Comparison of ENCODE assay signal across 9 cellular contexts in the genomic region with DNA sequence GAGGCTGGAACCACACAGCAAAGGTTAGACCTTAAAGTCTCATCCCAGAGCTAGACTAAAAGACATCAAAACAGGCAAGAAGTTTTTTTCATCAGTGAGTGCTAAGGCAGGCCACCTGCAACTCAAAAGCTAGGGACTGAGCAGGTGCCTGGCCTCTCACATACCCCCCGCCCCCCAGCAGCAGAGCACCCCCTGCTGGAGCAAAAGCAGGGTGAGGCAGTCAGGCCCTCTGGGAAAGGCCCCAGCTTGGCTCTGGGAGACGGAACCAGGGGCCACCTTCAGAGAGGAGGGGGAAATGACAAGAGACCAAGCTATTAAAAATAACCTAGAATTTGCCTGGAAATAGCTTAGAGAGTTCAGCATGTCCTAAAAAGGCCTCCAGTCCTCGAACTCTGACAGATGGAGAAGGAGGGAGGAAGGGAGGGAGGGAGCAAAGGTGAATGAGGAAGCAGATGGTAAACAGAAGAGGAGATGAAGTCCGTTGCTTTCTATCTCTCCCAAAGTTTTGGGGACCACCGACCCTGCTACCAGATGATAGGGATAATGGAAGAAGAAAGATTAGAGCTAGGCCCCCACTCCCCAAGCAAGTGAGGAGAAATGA. TPM values are rescaled to one million over a fixed set of nuclear protein-coding genes. Genes with fewer than 3 reads are reported as not detected.
A peak's percentile ranks its signal among the peaks of the same experiment; 100 is the strongest.
DNase-seq lines count a peak whose midpoint lies in the region; TF ChIP-seq lines count a peak whose summit lies in the region.
"Had no signal": no experiment of that assay in that cellular context is flagged by ENCODE, and none has a peak within 500 bp of the region (broad histone marks: within the 10 kb centered on the region; RNA-seq: fewer than 3 reads in every experiment).

No MANE protein-coding gene starts in this region.

- TF ChIP-seq POLR2A in tibial nerve (IDR thresholded peaks at IDR 0.05), result no peak

- CTCF ChIA-PET in activated CD4-positive, alpha-beta memory T cell treated with anti-CD3 and anti-CD28 coated beads for 36 hours (lab: Charles Lee), result interaction anchor here (0.8 to 2.9 kb wide), 5 partner anchors 9 to 49 kb away, joined by 3 to 11 read pairs (median 6); a partner anchor contains a TSS
- CTCF ChIA-PET in activated CD4-positive, alpha-beta memory T cell treated with anti-CD3 and anti-CD28 coated beads, Interleukin-2, amount 10 ng/mL, durations not matched to agents 7 days and 5 days (lab: Charles Lee), result interaction anchor here (0.9 to 1.7 kb wide), 4 partner anchors 10 to 50 kb away, joined by 3 to 7 read pairs (median 4); partner anchors contain the start of gene BLOC1S1

- no peak overlapping the region for H3K27ac Mint-ChIP-seq in activated CD4-positive, alpha-beta memory T cell treated with anti-CD3 and anti-CD28 coated beads for 36 hours
- H3K27ac Mint-ChIP-seq in activated CD4-positive, alpha-beta memory T cell treated with anti-CD3 and anti-CD28 coated beads, Interleukin-2, amount 10 ng/mL, durations not matched to agents 7 days and 5 days, result no peak overlapping the region

- no peak overlapping the region for H3K9ac ChIP-seq in iPS-18a (ENCODE audit: low read length)

- H3K9me3 Mint-ChIP-seq in activated CD4-positive, alpha-beta memory T cell treated with anti-CD3 and anti-CD28 coated beads for 36 hours, result no peaks in the 10 kb centered on the region
- no peaks in the 10 kb centered on the region for H3K9me3 Mint-ChIP-seq in activated CD4-positive, alpha-beta memory T cell treated with anti-CD3 and anti-CD28 coated beads, Interleukin-2, amount 10 ng/mL, durations not matched to agents 7 days and 5 days

- H3K36me3 ChIP-seq in iPS-18a (ENCODE audit: control insufficient read depth, low read depth, low read length) (no peaks in the 10 kb centered on the region), tibial nerve (peaks cover 0 to 2% (median 0%) of the 10 kb centered on the region in 3 donors)
- H3K36me3 ChIP-seq: neutrophil had no signal

- H3K9me3 ChIP-seq in iPS-18a (ENCODE audit: control insufficient read depth, low read depth, low read length), result no peaks in the 10 kb centered on the region
- H3K9me3 ChIP-seq in tibial nerve, result no peaks in the 10 kb centered on the region
- H3K9me3 ChIP-seq: neutrophil had no signal

- POLR2A ChIA-PET in activated CD4-positive, alpha-beta memory T cell treated with anti-CD3 and anti-CD28 coated beads for 36 hours (lab: Charles Lee), result interaction anchor here (0.6 kb wide), 1 partner anchor 1000 kb away, joined by 5 read pairs; no protein-coding TSS in a partner anchor
- POLR2A ChIA-PET in activated CD4-positive, alpha-beta memory T cell treated with anti-CD3 and anti-CD28 coated beads, Interleukin-2, amount 10 ng/mL, durations not matched to agents 7 days and 5 days (lab: Charles Lee), result interaction anchor here (1.4 kb wide), 1 partner anchor 10 kb away, joined by 6 read pairs; the partner anchor contains the start of gene BLOC1S1

- TF ChIP-seq CTCF in tibial nerve (IDR thresholded peaks at IDR 0.05), result peak; percentile 22 to 49 (median 35)

- H3K27me3 ChIP-seq in iPS-18a (ENCODE audit: control insufficient read depth, insufficient read depth, low read length) (peaks cover 8% of the 10 kb centered on the region), tibial nerve (no peaks in the 10 kb centered on the region)

- no peak for TF ChIP-seq EP300 in tibial nerve (IDR thresholded peaks at IDR 0.05)

- 21 to 22% methylated on average over 5 of the region's 5 CpGs for WGBS in tibial nerve, 2 donors

- peaks cover 13% of the 10 kb centered on the region for H3K4me1 ChIP-seq in iPS-18a (ENCODE audit: control insufficient read depth, low read depth, low read length)
- H3K4me1 ChIP-seq in tibial nerve, result peaks cover 0 to 87% (median 23%) of the 10 kb centered on the region in 4 donors

- H3K4me3 ChIP-seq in iPS-18a (ENCODE audit: low read length), result peak overlapping the region; percentile 77
- H3K4me3 ChIP-seq in tibial nerve, result peak overlapping the region; percentile 56 to 76 (median 62)

- DNase-seq in activated CD4-positive, alpha-beta memory T cell treated with anti-CD3 and anti-CD28 coated beads for 36 hours, result peak; percentile 47
- DNase-seq in activated CD4-positive, alpha-beta memory T cell treated with anti-CD3 and anti-CD28 coated beads, Interleukin-2, amount 10 ng/mL, durations not matched to agents 7 days and 5 days, result no peak
- DNase-seq in T-helper 9 cell (peak; percentile 22), tibial nerve (ENCODE audit: low spot score in 2 of 2) (no peak), pons (ENCODE audit: low spot score) (no peak), medulla oblongata (ENCODE audit: extremely low spot score) (no peak)
- DNase-seq in stimulated activated naive CD4-positive, alpha-beta T cell treated with Interleukin-2 at 50 U/mL for 16 hours (lab: John Stamatoyannopoulos, UW), result no peak

- H3K27ac ChIP-seq in iPS-18a (ENCODE audit: low read length) (no peak overlapping the region), tibial nerve (peak overlapping the region; percentile 69 to 89 (median 72))
- H3K27ac ChIP-seq: neutrophil had no signal

- H3K36me3 Mint-ChIP-seq in activated CD4-positive, alpha-beta memory T cell treated with anti-CD3 and anti-CD28 coated beads for 36 hours, result no peaks in the 10 kb centered on the region
- no peaks in the 10 kb centered on the region for H3K36me3 Mint-ChIP-seq in activated CD4-positive, alpha-beta memory T cell treated with anti-CD3 and anti-CD28 coated beads, Interleukin-2, amount 10 ng/mL, durations not matched to agents 7 days and 5 days (ENCODE audit: low read depth)

- peaks cover 20% of the 10 kb centered on the region for H3K27me3 Mint-ChIP-seq in activated CD4-positive, alpha-beta memory T cell treated with anti-CD3 and anti-CD28 coated beads for 36 hours
- peaks cover 37% of the 10 kb centered on the region for H3K27me3 Mint-ChIP-seq in activated CD4-positive, alpha-beta memory T cell treated with anti-CD3 and anti-CD28 coated beads, Interleukin-2, amount 10 ng/mL, durations not matched to agents 7 days and 5 days

- intact Hi-C loops in activated CD4-positive, alpha-beta memory T cell treated with anti-CD3 and anti-CD28 coated beads for 36 hours (cut with micrococcal nuclease), result no loop called here

- peaks cover 17% of the 10 kb centered on the region for H3K4me1 Mint-ChIP-seq in activated CD4-positive, alpha-beta memory T cell treated with anti-CD3 and anti-CD28 coated beads for 36 hours (ENCODE audit: low read depth)
- H3K4me1 Mint-ChIP-seq in activated CD4-positive, alpha-beta memory T cell treated with anti-CD3 and anti-CD28 coated beads, Interleukin-2, amount 10 ng/mL, durations not matched to agents 7 days and 5 days, result peaks cover 19% of the 10 kb centered on the region

- H3K4me3 Mint-ChIP-seq in activated CD4-positive, alpha-beta memory T cell treated with anti-CD3 and anti-CD28 coated beads for 36 hours, result no peak overlapping the region
- H3K4me3 Mint-ChIP-seq in activated CD4-positive, alpha-beta memory T cell treated with anti-CD3 and anti-CD28 coated beads, Interleukin-2, amount 10 ng/mL, durations not matched to agents 7 days and 5 days, result no peak overlapping the region

RNA-seq across cellular contexts. Expression of gene ITGA7, which starts 1.8 kb away (rescaled TPM):
- 1 to 10 TPM; 4.1 to 4.5 TPM for total RNA-seq in activated CD4-positive, alpha-beta memory T cell treated with anti-CD3 and anti-CD28 coated beads for 36 hours
- total RNA-seq in activated CD4-positive, alpha-beta memory T cell treated with anti-CD3 and anti-CD28 coated beads, Interleukin-2, amount 10 ng/mL, durations not matched to agents 7 days and 5 days, result 1 to 10 TPM; 1.9 to 2.0 TPM
- total RNA-seq in tibial nerve, result 100 to 1,000 TPM; 118 to 192 (median 146) TPM

RNA-seq across cellular contexts. Expression of gene BLOC1S1, which starts 9.9 kb away (rescaled TPM):
- total RNA-seq in activated CD4-positive, alpha-beta memory T cell treated with anti-CD3 and anti-CD28 coated beads for 36 hours, result 100 to 1,000 TPM; 153 to 162 TPM
- total RNA-seq in activated CD4-positive, alpha-beta memory T cell treated with anti-CD3 and anti-CD28 coated beads, Interleukin-2, amount 10 ng/mL, durations not matched to agents 7 days and 5 days, result 100 to 1,000 TPM; 156 to 162 TPM
- total RNA-seq in tibial nerve, result 100 to 1,000 TPM; 212 to 322 (median 264) TPM

RNA-seq across cellular contexts. Expression of gene RDH5, which starts 14.3 kb away (rescaled TPM):
- total RNA-seq in activated CD4-positive, alpha-beta memory T cell treated with anti-CD3 and anti-CD28 coated beads for 36 hours, result 1 to 10 TPM; 5.1 to 7.0 TPM
- total RNA-seq in activated CD4-positive, alpha-beta memory T cell treated with anti-CD3 and anti-CD28 coated beads, Interleukin-2, amount 10 ng/mL, durations not matched to agents 7 days and 5 days, result 10 to 100 TPM in 1 of 2 experiments, 1 to 10 TPM in 1; 9.5 to 10.5 TPM
- total RNA-seq in tibial nerve, result 10 to 100 TPM; 28.0 to 54.6 (median 38.4) TPM

RNA-seq across cellular contexts. Expression of gene CD63, which starts 22.9 kb away (rescaled TPM):
- 100 to 1,000 TPM; 204 to 210 TPM for total RNA-seq in activated CD4-positive, alpha-beta memory T cell treated with anti-CD3 and anti-CD28 coated beads for 36 hours
- total RNA-seq in activated CD4-positive, alpha-beta memory T cell treated with anti-CD3 and anti-CD28 coated beads, Interleukin-2, amount 10 ng/mL, durations not matched to agents 7 days and 5 days, result 100 to 1,000 TPM; 177 to 185 TPM
- 100 to 1,000 TPM; 478 to 624 (median 544) TPM for total RNA-seq in tibial nerve

RNA-seq across cellular contexts. Expression of gene GDF11, which starts 37.0 kb away (rescaled TPM):
- total RNA-seq in activated CD4-positive, alpha-beta memory T cell treated with anti-CD3 and anti-CD28 coated beads for 36 hours, result 1 to 10 TPM; 7.7 to 8.7 TPM
- total RNA-seq in activated CD4-positive, alpha-beta memory T cell treated with anti-CD3 and anti-CD28 coated beads, Interleukin-2, amount 10 ng/mL, durations not matched to agents 7 days and 5 days, result 1 to 10 TPM; 7.2 to 7.9 TPM
- 1 to 10 TPM; 1.8 to 5.7 (median 4.0) TPM for total RNA-seq in tibial nerve

Comparison
In these comparisons a context has a peak if more than half of its experiments do, and no peak if none do; other contexts are left out.
1. DNase-seq: peak in activated CD4-positive, alpha-beta memory T cell treated with anti-CD3 and anti-CD28 coated beads for 36 hours (single experiment) and T-helper 9 cell (single experiment); none in activated CD4-positive, alpha-beta memory T cell treated with anti-CD3 and anti-CD28 coated beads, Interleukin-2, amount 10 ng/mL, durations not matched to agents 7 days and 5 days (single experiment), tibial nerve (0 of 2), stimulated activated naive CD4-positive, alpha-beta T cell treated with Interleukin-2 at 50 U/mL for 16 hours (single experiment), pons (single experiment) and medulla oblongata (single experiment).
2. RNA of gene ITGA7, which starts 1.8 kb away (total RNA-seq): 118 to 192 TPM in tibial nerve; 4.1 to 4.5 TPM in activated CD4-positive, alpha-beta memory T cell treated with anti-CD3 and anti-CD28 coated beads for 36 hours and 1.9 to 2.0 TPM in activated CD4-positive, alpha-beta memory T cell treated with anti-CD3 and anti-CD28 coated beads, Interleukin-2, amount 10 ng/mL, durations not matched to agents 7 days and 5 days; every median in the first group is over 10 times any median in the second.